18 cellular contexts compared by ENCODE assay signal in genomic region chr5:172266071-172266675, GRCh38. TPM values are rescaled to one million over a fixed set of nuclear protein-coding genes. Genes with fewer than 3 reads are reported as not detected.
DNase-seq lines count a peak whose midpoint lies in the region; ATAC-seq and TF ChIP-seq lines count a peak whose summit lies in the region.
"Had no signal": no experiment of that assay in that cellular context is flagged by ENCODE, and none has a peak within 500 bp of the region (broad histone marks: within the 10 kb centered on the region; RNA-seq: fewer than 3 reads in every experiment).

No MANE protein-coding gene starts in this region.

- no peaks in the 10 kb centered on the region for H3K36me3 ChIP-seq in left lung

- peak overlapping the region; percentile 45 for H3K27ac Mint-ChIP-seq in stimulated activated naive CD8-positive, alpha-beta T cell treated with anti-CD3 and anti-CD28 coated beads, Interleukin-15, Interleukin-2, amounts not matched to agents 100 ng/mL and 50 ng/mL, for 24 hours

- no peak for ATAC-seq in stimulated activated naive CD8-positive, alpha-beta T cell treated with anti-CD3 and anti-CD28 coated beads, Interleukin-15, Interleukin-2, amounts not matched to agents 100 U/mL and 50 U/mL, for 24 hours
- ATAC-seq in left lung (peak; percentile 61), GM21367 (IDR thresholded peaks at IDR 0.05; ENCODE audit: unreplicated experiment) (no peak), HG02938 (IDR thresholded peaks at IDR 0.05; ENCODE audit: unreplicated experiment) (no peak)

- no peak for DNase-seq in stimulated activated naive CD8-positive, alpha-beta T cell treated with anti-CD3 and anti-CD28 coated beads, Interleukin-15, Interleukin-2, amounts not matched to agents 100 U/mL and 50 U/mL, for 24 hours
- DNase-seq in cerebellar cortex (ENCODE audit: low spot score) (peak; percentile 51), left lung (no peak), SHP77 (lab: John Stamatoyannopoulos, UW) (no peak), DMS79 treated with DMSO at 0.1 percent for 48 hours (lab: John Stamatoyannopoulos, UW) (no peak)
- DNase-seq: activated gamma-delta T cell; GF-D8; HCEC 1CT; islet precursor cell; midbrain; MM.1S; NCI-H1694 treated with DMSO at 0.1 percent for 48 hours; RPMI8226; stimulated activated CD4-positive, alpha-beta T cell treated with anti-CD3 and anti-CD28 coated beads, Interleukin-12 subunit alpha, Interleukin-12 subunit beta, amount 100 ng/mL, for 4 hours; SW 1271 had no signal

- no peak overlapping the region for H3K4me3 Mint-ChIP-seq in stimulated activated naive CD8-positive, alpha-beta T cell treated with anti-CD3 and anti-CD28 coated beads, Interleukin-15, Interleukin-2, amounts not matched to agents 100 ng/mL and 50 ng/mL, for 24 hours

- H3K27ac ChIP-seq in left lung = no peak overlapping the region

- peaks cover 10 to 13% of the 10 kb centered on the region in 2 donors for H3K4me1 ChIP-seq in left lung

- intact Hi-C loops in left lung (cut with DNase I) = no loop called here

- H3K4me3 ChIP-seq in left lung = no peak overlapping the region

- H3K9me3 Mint-ChIP-seq in stimulated activated naive CD8-positive, alpha-beta T cell treated with anti-CD3 and anti-CD28 coated beads, Interleukin-15, Interleukin-2, amounts not matched to agents 100 ng/mL and 50 ng/mL, for 24 hours = no peaks in the 10 kb centered on the region

- no peaks in the 10 kb centered on the region for H3K27me3 Mint-ChIP-seq in stimulated activated naive CD8-positive, alpha-beta T cell treated with anti-CD3 and anti-CD28 coated beads, Interleukin-15, Interleukin-2, amounts not matched to agents 100 ng/mL and 50 ng/mL, for 24 hours

- no peaks in the 10 kb centered on the region for H3K9me3 ChIP-seq in left lung

- peaks cover 7% of the 10 kb centered on the region for H3K4me1 Mint-ChIP-seq in stimulated activated naive CD8-positive, alpha-beta T cell treated with anti-CD3 and anti-CD28 coated beads, Interleukin-15, Interleukin-2, amounts not matched to agents 100 ng/mL and 50 ng/mL, for 24 hours (ENCODE audit: low read depth)

- no peak for TF ChIP-seq CTCF in left lung (IDR thresholded peaks at IDR 0.05)

- H3K27me3 ChIP-seq in left lung = no peaks in the 10 kb centered on the region

- H3K36me3 Mint-ChIP-seq in stimulated activated naive CD8-positive, alpha-beta T cell treated with anti-CD3 and anti-CD28 coated beads, Interleukin-15, Interleukin-2, amounts not matched to agents 100 ng/mL and 50 ng/mL, for 24 hours (ENCODE audit: low read depth) = peaks cover 19% of the 10 kb centered on the region

RNA-seq across cellular contexts. Expression of gene UBTD2, which starts 17.4 kb away (rescaled TPM):
- 10 to 100 TPM; 16.2 to 24.0 TPM for total RNA-seq in left lung
